11 cellular contexts compared by ENCODE assay signal in the genomic region with DNA sequence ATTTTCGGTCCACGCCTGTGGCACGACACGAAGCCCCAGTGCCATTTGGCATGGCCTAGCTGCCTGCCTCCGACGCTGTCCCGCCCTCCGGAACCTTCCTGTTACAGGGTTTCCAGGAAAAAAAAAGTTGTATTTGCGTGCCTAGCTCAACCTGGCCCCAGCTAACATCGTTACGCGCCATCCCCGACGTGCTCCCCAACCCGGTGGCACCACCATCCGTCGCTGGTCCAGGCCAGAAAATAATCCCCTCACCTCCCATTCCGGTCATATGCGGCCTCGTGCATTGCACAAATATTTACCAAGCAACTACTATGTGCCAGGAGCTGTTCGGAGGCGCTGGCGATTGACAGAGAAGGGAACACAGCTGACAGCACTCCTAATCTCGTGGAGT. TPM values are rescaled to one million over a fixed set of nuclear protein-coding genes. Genes with fewer than 3 reads are reported as not detected.
DNase-seq lines count a peak whose midpoint lies in the region; ATAC-seq, FAIRE-seq and TF ChIP-seq lines count a peak whose summit lies in the region.
"Had no signal": no experiment of that assay in that cellular context is flagged by ENCODE, and none has a peak within 500 bp of the region (broad histone marks: within the 10 kb centered on the region; RNA-seq: fewer than 3 reads in every experiment).

No MANE protein-coding gene starts in this region.

- H3K9me3 ChIP-seq in keratinocyte (ENCODE audit: control insufficient read depth, low read depth, low read length) (no peaks in the 10 kb centered on the region), testis (no peaks in the 10 kb centered on the region)
- H3K9me3 ChIP-seq: BE2C had no signal

- H3K27me3 ChIP-seq in keratinocyte (ENCODE audit: control insufficient read depth, extremely low read depth, insufficient read depth, low read length) (peaks cover 11% of the 10 kb centered on the region), testis (no peaks in the 10 kb centered on the region)

- TF ChIP-seq CTCF in keratinocyte (optimal IDR thresholded peaks at IDR 0.05 in 1 of 3, IDR thresholded peaks at IDR 0.05 in 1 of 3, conservative IDR thresholded peaks at IDR 0.05 in 1 of 3; ENCODE audit: extremely low read depth in 1 of 3, insufficient read depth in 2 of 3, low read length in 3 of 3) (no peak), testis (IDR thresholded peaks at IDR 0.05) (no peak)

- no peak for ATAC-seq in GM21423 (IDR thresholded peaks at IDR 0.05; ENCODE audit: unreplicated experiment)

- DNase-seq in activated CD4-positive, alpha-beta T cell treated with anti-CD3 and anti-CD28 coated beads, Interleukin-2, amount 10 ng/mL, durations not matched to agents 7 days and 5 days = no peak
- DNase-seq in activated CD4-positive, alpha-beta T cell treated with anti-CD3 and anti-CD28 coated beads for 1 hour = no peak
- DNase-seq in activated naive CD8-positive, alpha-beta T cell treated with anti-CD3 and anti-CD28 coated beads for 36 hours = no peak
- no peak for DNase-seq in keratinocyte (ENCODE audit: low read depth, low spot score)
- DNase-seq in testis = no peak
- no peak for DNase-seq in NCI-H748 (lab: John Stamatoyannopoulos, UW; ENCODE audit: unreplicated experiment)
- no peak for DNase-seq in SK-N-DZ (ENCODE audit: low spot score)
- DNase-seq: HCEC 1CT had no signal

- POLR2A ChIA-PET in activated CD4-positive, alpha-beta T cell treated with anti-CD3 and anti-CD28 coated beads, Interleukin-2, amount 10 ng/mL, durations not matched to agents 7 days and 5 days (lab: Charles Lee) = no interaction called here

- no peak for FAIRE-seq in keratinocyte (lab: Jason Lieb, UNC)

- H3K27ac ChIP-seq in keratinocyte (ENCODE audit: control insufficient read depth, insufficient read depth, low read length) = no peak overlapping the region
- no peak overlapping the region for H3K27ac ChIP-seq in testis

- H3K36me3 Mint-ChIP-seq in activated CD4-positive, alpha-beta T cell treated with anti-CD3 and anti-CD28 coated beads, Interleukin-2, amount 10 ng/mL, durations not matched to agents 7 days and 5 days (ENCODE audit: low read depth) = no peaks in the 10 kb centered on the region
- peaks cover 5% of the 10 kb centered on the region for H3K36me3 Mint-ChIP-seq in activated naive CD8-positive, alpha-beta T cell treated with anti-CD3 and anti-CD28 coated beads for 36 hours

- no peaks in the 10 kb centered on the region for H3K9me1 ChIP-seq in keratinocyte (ENCODE audit: control insufficient read depth, extremely low read depth, insufficient read depth, low read length)

- H3K36me3 ChIP-seq in keratinocyte (ENCODE audit: control insufficient read depth in 2 of 2, extremely low read depth in 1 of 2, insufficient read depth in 2 of 2, low read length in 2 of 2) = no peaks in the 10 kb centered on the region
- H3K36me3 ChIP-seq in testis (ENCODE audit: low read depth, missing control alignments) = no peaks in the 10 kb centered on the region
- H3K36me3 ChIP-seq: BE2C had no signal

- H3K27ac Mint-ChIP-seq in activated CD4-positive, alpha-beta T cell treated with anti-CD3 and anti-CD28 coated beads, Interleukin-2, amount 10 ng/mL, durations not matched to agents 7 days and 5 days = peak overlapping the region; percentile 89
- H3K27ac Mint-ChIP-seq in activated naive CD8-positive, alpha-beta T cell treated with anti-CD3 and anti-CD28 coated beads for 36 hours = peak overlapping the region; percentile 82

- peaks cover 25% of the 10 kb centered on the region for H3K4me1 Mint-ChIP-seq in activated CD4-positive, alpha-beta T cell treated with anti-CD3 and anti-CD28 coated beads, Interleukin-2, amount 10 ng/mL, durations not matched to agents 7 days and 5 days
- H3K4me1 Mint-ChIP-seq in activated naive CD8-positive, alpha-beta T cell treated with anti-CD3 and anti-CD28 coated beads for 36 hours = peaks cover 13% of the 10 kb centered on the region

- intact Hi-C loops in testis (cut with DNase I; ENCODE audit: low total_unique reads) = no loop called here

- dilution Hi-C loops in keratinocyte (cut with MboI; ENCODE audit: extremely low pct_ligation_motif_present, low sequenced_read_pairs) = no loop called here

- TF ChIP-seq POLR2A in testis (IDR thresholded peaks at IDR 0.05) = no peak

- peak overlapping the region; percentile 63 for H2AFZ ChIP-seq in keratinocyte (ENCODE audit: control insufficient read depth, low read length)

- CTCF ChIA-PET in activated CD4-positive, alpha-beta T cell treated with anti-CD3 and anti-CD28 coated beads, Interleukin-2, amount 10 ng/mL, durations not matched to agents 7 days and 5 days (lab: Charles Lee) = interaction anchor here (1.2 to 2.6 kb wide), 2 partner anchors 45 to 106 kb away, joined by 3 to 12 read pairs; no protein-coding TSS in a partner anchor

- no peaks in the 10 kb centered on the region for H4K20me1 ChIP-seq in keratinocyte (ENCODE audit: control insufficient read depth, extremely low read depth, insufficient read depth, low read length)

- 19 to 37% methylated on average over 22 to 24 of the region's 24 CpGs for WGBS in testis, 2 donors

- H3K79me2 ChIP-seq in keratinocyte (ENCODE audit: control insufficient read depth, insufficient read depth, low read length) = no peaks in the 10 kb centered on the region

- peak overlapping the region; percentile 72 for H3K9ac ChIP-seq in keratinocyte (ENCODE audit: control insufficient read depth, extremely low read depth, insufficient read depth, low read length)

- peak overlapping the region; percentile 94 for H3K4me2 ChIP-seq in keratinocyte (ENCODE audit: control insufficient read depth, extremely low read depth, insufficient read depth, low read depth, low read length)

- peaks cover 16% of the 10 kb centered on the region for H3K27me3 Mint-ChIP-seq in activated CD4-positive, alpha-beta T cell treated with anti-CD3 and anti-CD28 coated beads, Interleukin-2, amount 10 ng/mL, durations not matched to agents 7 days and 5 days
- H3K27me3 Mint-ChIP-seq in activated naive CD8-positive, alpha-beta T cell treated with anti-CD3 and anti-CD28 coated beads for 36 hours = peaks cover 25% of the 10 kb centered on the region

- H3K4me3 ChIP-seq in keratinocyte (ENCODE audit: control insufficient read depth in 2 of 3, extremely low read depth in 1 of 3, insufficient read depth in 2 of 3, low read depth in 1 of 3, low read length in 3 of 3) (peak overlapping the region in 2 of 3 experiments; percentile 44 to 64), testis (peak overlapping the region; percentile 54 to 59)

- H3K4me3 Mint-ChIP-seq in activated CD4-positive, alpha-beta T cell treated with anti-CD3 and anti-CD28 coated beads, Interleukin-2, amount 10 ng/mL, durations not matched to agents 7 days and 5 days = peak overlapping the region; percentile 56
- H3K4me3 Mint-ChIP-seq in activated naive CD8-positive, alpha-beta T cell treated with anti-CD3 and anti-CD28 coated beads for 36 hours = peak overlapping the region; percentile 66

- H3K4me1 ChIP-seq in keratinocyte (ENCODE audit: control insufficient read depth, extremely low read depth, insufficient read depth, low read length) (peaks cover 5% of the 10 kb centered on the region), testis (peaks cover 12% of the 10 kb centered on the region)
- H3K4me1 ChIP-seq: BE2C had no signal

- no peaks in the 10 kb centered on the region for H3K9me3 Mint-ChIP-seq in activated CD4-positive, alpha-beta T cell treated with anti-CD3 and anti-CD28 coated beads, Interleukin-2, amount 10 ng/mL, durations not matched to agents 7 days and 5 days
- H3K9me3 Mint-ChIP-seq in activated naive CD8-positive, alpha-beta T cell treated with anti-CD3 and anti-CD28 coated beads for 36 hours = no peaks in the 10 kb centered on the region

RNA-seq across cellular contexts. Expression of a gene that starts 1.4 kb away (rescaled TPM):
- total RNA-seq in activated CD4-positive, alpha-beta T cell treated with anti-CD3 and anti-CD28 coated beads, Interleukin-2, amount 10 ng/mL, durations not matched to agents 7 days and 5 days = 1 to 10 TPM; 2.2 to 2.9 TPM
- 1 to 10 TPM; 4.7 to 4.9 TPM for total RNA-seq in activated naive CD8-positive, alpha-beta T cell treated with anti-CD3 and anti-CD28 coated beads for 36 hours
- 3.1 to 23.4 TPM (median 4.8 TPM) in 3 replicates for polyA plus RNA-seq in keratinocyte
- 4.3 TPM for polyA plus RNA-seq in keratinocyte (2011; ENCODE audit: low read depth)
- 5.8 and 7.4 TPM in 2 replicates for polyA plus RNA-seq in keratinocyte (2011; cell fraction: cytosol; rRNA removed)
- 19.8 and 26.2 TPM in 2 replicates for polyA plus RNA-seq in keratinocyte (2011; cell fraction: nucleus; rRNA removed)
- 2.6 and 8.5 TPM in 2 replicates for polyA plus RNA-seq in keratinocyte (2012; ENCODE audit: low replicate concordance)
- 3.5 to 18.4 TPM (median 10.9 TPM) in 3 replicates for polyA minus RNA-seq in keratinocyte
- 8.1 TPM for polyA minus RNA-seq in keratinocyte (2011; cell fraction: cytosol; rRNA and poly(A)+ RNA removed)
- polyA minus RNA-seq in keratinocyte (2011; cell fraction: nucleus; rRNA and poly(A)+ RNA removed) = 10.4 and 11.4 TPM in 2 replicates
- under 1 TPM; 0.19 to 0.31 TPM for total RNA-seq in testis
- 5.6 TPM for polyA plus RNA-seq in testis (ENCODE audit: insufficient read depth, low read depth, low replicate concordance)
- polyA plus RNA-seq in SK-N-DZ (2014; cell fraction: cytosol; rRNA removed) = 0.79 and 1.0 TPM in 2 replicates
- polyA plus RNA-seq in SK-N-DZ (2014; cell fraction: nucleus; rRNA removed) = 0.25 and 2.2 TPM in 2 replicates

RNA-seq across cellular contexts. Expression of a gene that starts 21.9 kb away (rescaled TPM):
- not detected for total RNA-seq in activated CD4-positive, alpha-beta T cell treated with anti-CD3 and anti-CD28 coated beads, Interleukin-2, amount 10 ng/mL, durations not matched to agents 7 days and 5 days
- total RNA-seq in activated naive CD8-positive, alpha-beta T cell treated with anti-CD3 and anti-CD28 coated beads for 36 hours = not detected
- polyA plus RNA-seq in keratinocyte (0.04 to 0.09 TPM in 2 of 3 replicates, not detected in the other), testis (ENCODE audit: insufficient read depth, low read depth, low replicate concordance) (not detected)
- polyA plus RNA-seq in keratinocyte (2011; ENCODE audit: low read depth) = not detected
- polyA plus RNA-seq in keratinocyte (2011; cell fraction: cytosol; rRNA removed) = 0.06 TPM in 1 of 2 replicates, not detected in the other
- 0.04 and 0.09 TPM in 2 replicates for polyA plus RNA-seq in keratinocyte (2011; cell fraction: nucleus; rRNA removed)
- not detected in 2 replicates for polyA plus RNA-seq in keratinocyte (2012; ENCODE audit: low replicate concordance)
- not detected in 3 replicates for polyA minus RNA-seq in keratinocyte
- polyA minus RNA-seq in keratinocyte (2011; cell fraction: cytosol; rRNA and poly(A)+ RNA removed) = not detected
- polyA minus RNA-seq in keratinocyte (2011; cell fraction: nucleus; rRNA and poly(A)+ RNA removed) = not detected in 2 replicates
- under 1 TPM; 0.12 to 0.31 TPM for total RNA-seq in testis
- polyA plus RNA-seq in SK-N-DZ (2014; cell fraction: cytosol; rRNA removed) = not detected in 2 replicates
- not detected in 2 replicates for polyA plus RNA-seq in SK-N-DZ (2014; cell fraction: nucleus; rRNA removed)
- total RNA-seq: posterior vena cava had no signal

RNA-seq across cellular contexts. Expression of a gene that starts 30.9 kb away (rescaled TPM):
- total RNA-seq in activated CD4-positive, alpha-beta T cell treated with anti-CD3 and anti-CD28 coated beads, Interleukin-2, amount 10 ng/mL, durations not matched to agents 7 days and 5 days = 10 to 100 TPM; 34.9 to 41.1 TPM
- total RNA-seq in activated naive CD8-positive, alpha-beta T cell treated with anti-CD3 and anti-CD28 coated beads for 36 hours = 10 to 100 TPM; 54.3 to 55.7 TPM
- polyA plus RNA-seq in keratinocyte = 33.6 to 45.4 TPM (median 38.1 TPM) in 3 replicates
- 5.6 TPM for polyA plus RNA-seq in keratinocyte (2011; ENCODE audit: low read depth)
- 22.7 and 30.3 TPM in 2 replicates for polyA plus RNA-seq in keratinocyte (2011; cell fraction: cytosol; rRNA removed)
- 56.6 and 67.7 TPM in 2 replicates for polyA plus RNA-seq in keratinocyte (2011; cell fraction: nucleus; rRNA removed)
- polyA plus RNA-seq in keratinocyte (2012; ENCODE audit: low replicate concordance) = 19.6 and 28.7 TPM in 2 replicates
- 34.5 to 76.0 TPM (median 69.5 TPM) in 3 replicates for polyA minus RNA-seq in keratinocyte
- polyA minus RNA-seq in keratinocyte (2011; cell fraction: cytosol; rRNA and poly(A)+ RNA removed) = 28.6 TPM
- 37.0 and 37.9 TPM in 2 replicates for polyA minus RNA-seq in keratinocyte (2011; cell fraction: nucleus; rRNA and poly(A)+ RNA removed)
- total RNA-seq in testis = 10 to 100 TPM; 53.8 to 56.5 TPM
- 96.0 TPM for polyA plus RNA-seq in testis (ENCODE audit: insufficient read depth, low read depth, low replicate concordance)
- polyA plus RNA-seq in SK-N-DZ (2014; cell fraction: cytosol; rRNA removed) = 11.0 and 12.3 TPM in 2 replicates
- polyA plus RNA-seq in SK-N-DZ (2014; cell fraction: nucleus; rRNA removed) = 17.5 and 29.6 TPM in 2 replicates

RNA-seq across cellular contexts. Expression of a gene that starts 55.1 kb away (rescaled TPM):
- 100 to 1,000 TPM; 315 to 348 TPM for total RNA-seq in activated CD4-positive, alpha-beta T cell treated with anti-CD3 and anti-CD28 coated beads, Interleukin-2, amount 10 ng/mL, durations not matched to agents 7 days and 5 days
- 100 to 1,000 TPM; 308 to 310 TPM for total RNA-seq in activated naive CD8-positive, alpha-beta T cell treated with anti-CD3 and anti-CD28 coated beads for 36 hours
- 14.9 to 41.5 TPM (median 17.2 TPM) in 3 replicates for polyA plus RNA-seq in keratinocyte
- 16.8 TPM for polyA plus RNA-seq in keratinocyte (2011; ENCODE audit: low read depth)
- 19.4 and 37.7 TPM in 2 replicates for polyA plus RNA-seq in keratinocyte (2011; cell fraction: cytosol; rRNA removed)
- 40.0 and 50.1 TPM in 2 replicates for polyA plus RNA-seq in keratinocyte (2011; cell fraction: nucleus; rRNA removed)
- polyA plus RNA-seq in keratinocyte (2012; ENCODE audit: low replicate concordance) = 38.6 and 52.8 TPM in 2 replicates
- 22.1 to 111 TPM (median 39.2 TPM) in 3 replicates for polyA minus RNA-seq in keratinocyte
- 47.0 TPM for polyA minus RNA-seq in keratinocyte (2011; cell fraction: cytosol; rRNA and poly(A)+ RNA removed)
- 26.1 and 28.3 TPM in 2 replicates for polyA minus RNA-seq in keratinocyte (2011; cell fraction: nucleus; rRNA and poly(A)+ RNA removed)
- total RNA-seq in testis = 10 to 100 TPM; 41.5 to 43.1 TPM
- 45.6 TPM for polyA plus RNA-seq in testis (ENCODE audit: insufficient read depth, low read depth, low replicate concordance)
- polyA plus RNA-seq in SK-N-DZ (2014; cell fraction: cytosol; rRNA removed) = 47.3 and 50.9 TPM in 2 replicates
- 87.5 and 113 TPM in 2 replicates for polyA plus RNA-seq in SK-N-DZ (2014; cell fraction: nucleus; rRNA removed)
